In genomic region chr11:130146797-130147196, GRCh38 we compare ENCODE assay signal across 9 cellular contexts. TPM values are rescaled to one million over a fixed set of nuclear protein-coding genes. Genes with fewer than 3 reads are reported as not detected.
A peak's percentile ranks its signal among the peaks of the same experiment; 100 is the strongest.
DNase-seq lines count a peak whose midpoint lies in the region; ATAC-seq and TF ChIP-seq lines count a peak whose summit lies in the region.
"Had no signal": no experiment of that assay in that cellular context is flagged by ENCODE, and none has a peak within 500 bp of the region (broad histone marks: within the 10 kb centered on the region; RNA-seq: fewer than 3 reads in every experiment).

No MANE protein-coding gene starts in this region.

- H3K4me1 Mint-ChIP-seq in activated naive CD4-positive, alpha-beta T cell treated with anti-CD3 and anti-CD28 coated beads, Interleukin-2, amount 10 ng/mL, durations not matched to agents 7 days and 5 days = peaks cover 21% of the 10 kb centered on the region

- H3K4me1 ChIP-seq in adrenal gland (replicated peaks in 1 of 2) = peaks cover 25 to 26% of the 10 kb centered on the region in 2 donors
- H3K4me1 ChIP-seq in right lobe of liver = peaks cover 0 to 62% (median 23%) of the 10 kb centered on the region in 4 donors
- H3K4me1 ChIP-seq in upper lobe of left lung = peaks cover 31 to 38% (median 32%) of the 10 kb centered on the region in 4 donors
- H3K4me1 ChIP-seq in suprapubic skin = peaks cover 18% of the 10 kb centered on the region

- peak overlapping the region; percentile 7 for H3K27ac Mint-ChIP-seq in activated naive CD4-positive, alpha-beta T cell treated with anti-CD3 and anti-CD28 coated beads, Interleukin-2, amount 10 ng/mL, durations not matched to agents 7 days and 5 days
- H3K27ac Mint-ChIP-seq: T-helper 2 cell treated with Interferon-gamma antibody and Interleukin-4, amounts not matched to agents 5 μg/mL and 100 μg/mL, for 36 hours had no signal

- ATAC-seq in right lobe of liver (peak; percentile 29 to 46 (median 44)), upper lobe of left lung (ENCODE audit: low FRiP score in 2 of 2) (peak; percentile 89 to 92)

- H3K9me3 ChIP-seq in adrenal gland (replicated peaks in 1 of 3) (no peaks in the 10 kb centered on the region), right lobe of liver (no peaks in the 10 kb centered on the region), upper lobe of left lung (no peaks in the 10 kb centered on the region), suprapubic skin (no peaks in the 10 kb centered on the region)

- no peak overlapping the region for H3K4me3 ChIP-seq in adrenal gland
- no peak overlapping the region for H3K4me3 ChIP-seq in right lobe of liver
- H3K4me3 ChIP-seq in upper lobe of left lung = no peak overlapping the region
- H3K4me3 ChIP-seq in suprapubic skin = no peak overlapping the region

- WGBS in adrenal gland, 4 donors = 54 to 77% (median 63%) methylated on average over 5 of the region's 5 CpGs
- WGBS in right lobe of liver (ENCODE audit: insufficient coverage, low coverage, low lambda C conversion rate, missing lambda C conversion rate) = 30% methylated on average over 2 of the region's 5 CpGs
- WGBS in upper lobe of left lung, 2 donors = 27% methylated on average over 5 of the region's 5 CpGs
- 63% methylated on average over 5 of the region's 5 CpGs for WGBS in suprapubic skin

- no peak for TF ChIP-seq CTCF in adrenal gland (IDR thresholded peaks at IDR 0.05)
- no peak for TF ChIP-seq CTCF in right lobe of liver (IDR thresholded peaks at IDR 0.05)
- TF ChIP-seq CTCF in upper lobe of left lung (IDR thresholded peaks at IDR 0.05) = no peak
- no peak for TF ChIP-seq CTCF in suprapubic skin (IDR thresholded peaks at IDR 0.05)

- CTCF ChIA-PET in activated naive CD4-positive, alpha-beta T cell treated with anti-CD3 and anti-CD28 coated beads, Interleukin-2, amount 10 ng/mL, durations not matched to agents 7 days and 5 days (lab: Charles Lee) = interaction anchor here (0.7 to 3.1 kb wide), 3 partner anchors 9 to 14 kb away, joined by 3 to 11 read pairs (median 4); no protein-coding TSS in a partner anchor

- no peaks in the 10 kb centered on the region for H3K27me3 ChIP-seq in adrenal gland
- H3K27me3 ChIP-seq in right lobe of liver = no peaks in the 10 kb centered on the region
- no peaks in the 10 kb centered on the region for H3K27me3 ChIP-seq in upper lobe of left lung
- no peaks in the 10 kb centered on the region for H3K27me3 ChIP-seq in suprapubic skin

- H3K36me3 ChIP-seq in adrenal gland (replicated peaks in 1 of 2) = peaks cover 0 to 15% of the 10 kb centered on the region in 2 donors
- peaks cover 0 to 12% (median 0%) of the 10 kb centered on the region in 4 donors for H3K36me3 ChIP-seq in right lobe of liver
- peaks cover 6 to 39% (median 27%) of the 10 kb centered on the region in 4 donors for H3K36me3 ChIP-seq in upper lobe of left lung
- peaks cover 39% of the 10 kb centered on the region for H3K36me3 ChIP-seq in suprapubic skin

- H3K36me3 Mint-ChIP-seq in activated naive CD4-positive, alpha-beta T cell treated with anti-CD3 and anti-CD28 coated beads, Interleukin-2, amount 10 ng/mL, durations not matched to agents 7 days and 5 days = no peaks in the 10 kb centered on the region

- peaks cover 6% of the 10 kb centered on the region for H3K27me3 Mint-ChIP-seq in activated naive CD4-positive, alpha-beta T cell treated with anti-CD3 and anti-CD28 coated beads, Interleukin-2, amount 10 ng/mL, durations not matched to agents 7 days and 5 days

- no peak for TF ChIP-seq POLR2A in adrenal gland (IDR thresholded peaks at IDR 0.05)
- no peak for TF ChIP-seq POLR2A in right lobe of liver (IDR thresholded peaks at IDR 0.05)
- TF ChIP-seq POLR2A in upper lobe of left lung (IDR thresholded peaks at IDR 0.05) = peak in 1 of 4 donors; percentile 33
- no peak for TF ChIP-seq POLR2A in suprapubic skin (IDR thresholded peaks at IDR 0.05)

- peak; percentile 33 for DNase-seq in activated naive CD4-positive, alpha-beta T cell treated with anti-CD3 and anti-CD28 coated beads, Interleukin-2, amount 10 ng/mL, durations not matched to agents 7 days and 5 days
- DNase-seq in activated naive CD4-positive, alpha-beta T cell treated with anti-CD3 and anti-CD28 coated beads, Interleukin-2, amount 50 U/mL, for 16 hours = no peak
- DNase-seq in adrenal gland = peak in 5 of 7 donors; percentile 46 to 70 (median 52)
- DNase-seq in right lobe of liver = no peak
- peak in 1 of 2 donors; percentile 69 for DNase-seq in upper lobe of left lung
- DNase-seq in suprapubic skin (ENCODE audit: low spot score in 2 of 2) = no peak
- no peak for DNase-seq in NCI-H2029 (lab: John Stamatoyannopoulos, UW)
- DNase-seq in ecto neural progenitor cell (ENCODE audit: low spot score) = no peak

- no peaks in the 10 kb centered on the region for H3K9me3 Mint-ChIP-seq in activated naive CD4-positive, alpha-beta T cell treated with anti-CD3 and anti-CD28 coated beads, Interleukin-2, amount 10 ng/mL, durations not matched to agents 7 days and 5 days
- H3K9me3 Mint-ChIP-seq: T-helper 2 cell treated with Interferon-gamma antibody and Interleukin-4, amounts not matched to agents 5 μg/mL and 100 μg/mL, for 36 hours had no signal

- H3K4me3 Mint-ChIP-seq in activated naive CD4-positive, alpha-beta T cell treated with anti-CD3 and anti-CD28 coated beads, Interleukin-2, amount 10 ng/mL, durations not matched to agents 7 days and 5 days = no peak overlapping the region
- H3K4me3 Mint-ChIP-seq: T-helper 2 cell treated with Interferon-gamma antibody and Interleukin-4, amounts not matched to agents 5 μg/mL and 100 μg/mL, for 36 hours had no signal

- TF ChIP-seq EP300 in upper lobe of left lung (IDR thresholded peaks at IDR 0.05) (peak in 1 of 4 donors; percentile 55), suprapubic skin (IDR thresholded peaks at IDR 0.05) (no peak)

- H3K27ac ChIP-seq in adrenal gland (peak overlapping the region in 3 of 5 donors; percentile 55 to 88 (median 58)), right lobe of liver (peak overlapping the region; percentile 71 to 91 (median 72)), upper lobe of left lung (peak overlapping the region; percentile 65 to 87 (median 78)), suprapubic skin (no peak overlapping the region)

- intact Hi-C loops in adrenal gland (cut with DNase I) = no loop called here
- intact Hi-C loops in right lobe of liver (cut with DNase I) = no loop called here

RNA-seq across cellular contexts. Expression of gene ST14, which starts 12.8 kb away (rescaled TPM):
- 10 to 100 TPM in 5 of 8 donors, 1 to 10 TPM in 3; 2.5 to 41.0 (median 11.5) TPM for total RNA-seq in adrenal gland
- 10 to 100 TPM in 1 of 3 donors, 1 to 10 TPM in 2; 3.0 to 13.4 (median 3.4) TPM for polyA plus RNA-seq in adrenal gland
- 10 to 100 TPM in 3 of 6 experiments, 1 to 10 TPM in 3; 2.5 to 16.7 (median 10.8) TPM for total RNA-seq in right lobe of liver
- total RNA-seq in upper lobe of left lung = 100 to 1,000 TPM in 1 of 6 donors, 10 to 100 TPM in 5; 49.2 to 105 (median 72.1) TPM
- 100 to 1,000 TPM in 1 of 4 donors, 10 to 100 TPM in 3; 71.9 to 109 (median 84.6) TPM for total RNA-seq in suprapubic skin

Comparison
In these comparisons a context has a peak if more than half of its experiments do, and no peak if none do; other contexts are left out.
1. DNase-seq: peak in activated naive CD4-positive, alpha-beta T cell treated with anti-CD3 and anti-CD28 coated beads, Interleukin-2, amount 10 ng/mL, durations not matched to agents 7 days and 5 days (single experiment) and adrenal gland (5 of 7); none in activated naive CD4-positive, alpha-beta T cell treated with anti-CD3 and anti-CD28 coated beads, Interleukin-2, amount 50 U/mL, for 16 hours (single experiment), right lobe of liver (0 of 3), suprapubic skin (0 of 2), NCI-H2029 (single experiment) and ecto neural progenitor cell (single experiment).